Comparison of ENCODE assay signal across 1 cellular context in the genomic region with DNA sequence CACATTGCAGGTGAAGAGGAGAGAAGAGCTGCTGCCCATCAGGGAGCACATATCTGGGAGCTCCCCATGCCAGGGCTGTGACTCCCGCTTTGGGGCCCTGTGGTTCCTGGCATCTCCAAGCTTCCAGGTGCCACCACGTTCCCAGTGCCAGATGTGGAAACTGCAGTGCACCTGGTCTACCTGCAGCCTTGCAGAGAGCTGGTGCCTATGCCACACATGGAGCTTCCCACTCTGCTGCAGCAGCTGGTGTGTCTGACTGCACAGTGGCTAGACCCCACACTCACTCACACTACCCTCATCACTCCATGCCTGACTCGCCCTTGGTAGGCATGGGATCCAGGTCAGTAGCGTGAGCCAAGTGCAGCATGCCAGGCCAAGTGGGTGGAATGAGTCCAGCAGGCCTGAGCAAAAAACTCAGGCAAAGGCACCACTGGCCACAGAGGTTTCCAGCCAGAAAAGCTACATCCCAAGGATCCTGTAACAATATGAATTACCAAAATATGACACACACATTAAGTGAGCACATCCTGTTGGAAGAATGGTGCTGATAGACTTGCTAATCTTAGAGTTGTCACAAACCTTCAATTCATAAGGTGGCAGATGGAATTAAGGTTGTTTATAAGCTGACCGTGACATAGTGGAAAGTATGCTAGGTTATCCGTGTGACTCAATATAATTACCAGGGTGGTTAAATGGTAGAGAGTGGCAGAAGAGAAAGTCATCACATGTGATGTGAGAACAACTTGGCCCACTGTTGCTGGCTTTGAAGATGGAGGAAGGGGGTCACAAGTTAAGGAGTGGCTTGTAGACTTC.
TF ChIP-seq lines count a peak whose summit lies in the region.

No MANE protein-coding gene starts in this region.

TF ChIP-seq in IMR-90, 13 proteins besides CTCF, POLR2A, EP300 and RAD21:
- TF ChIP-seq USF2 (IDR thresholded peaks at IDR 0.05; ENCODE audit: low read depth, low read length) (no peak), ELK1 (IDR thresholded peaks at IDR 0.05; ENCODE audit: borderline replicate concordance, low read depth, low read length) (no peak), MXI1 (IDR thresholded peaks at IDR 0.05; ENCODE audit: borderline replicate concordance, low read depth, low read length) (no peak), BHLHE40 (IDR thresholded peaks at IDR 0.05; ENCODE audit: low read depth, low read length) (no peak), MAZ (IDR thresholded peaks at IDR 0.05; ENCODE audit: borderline replicate concordance, low read depth, low read length) (no peak), RCOR1 (IDR thresholded peaks at IDR 0.05; ENCODE audit: insufficient replicate concordance, low read length) (no peak), MAFK (IDR thresholded peaks at IDR 0.05; ENCODE audit: low read depth, low read length) (no peak), FOS (IDR thresholded peaks at IDR 0.05; ENCODE audit: low read depth, low read length) (no peak), NFE2L2 (IDR thresholded peaks at IDR 0.05; ENCODE audit: low read depth, low read length) (no peak), CEBPB (IDR thresholded peaks at IDR 0.05; ENCODE audit: low read depth, low read length) (no peak), SMC3 (IDR thresholded peaks at IDR 0.05; ENCODE audit: low read depth, low read length) (no peak)
